In genomic region chrX:155070975-155071693, GRCh38 we compare ENCODE assay signal across 8 cellular contexts. TPM values are rescaled to one million over a fixed set of nuclear protein-coding genes. Genes with fewer than 3 reads are reported as not detected.
DNase-seq lines count a peak whose midpoint lies in the region; ATAC-seq, FAIRE-seq and TF ChIP-seq lines count a peak whose summit lies in the region.

BRCC3 (plus strand) TSS chrX:155071508; CDS start chrX:155071528, 20 bp downstream.
CMC4 (minus strand) TSS chrX:155071136; CDS start chrX:155064023, 7,113 bp downstream.
MTCP1 (minus strand) TSS chrX:155071136; CDS start chrX:155066010, 5,126 bp downstream.

- DNase-seq in GM18507 (ENCODE audit: extremely low spot score, insufficient read length, low read depth) (peak; percentile 65), NCI-H187 (lab: John Stamatoyannopoulos, UW) (peak; percentile 89 to 96), T-helper 22 cell (ENCODE audit: low read depth) (peak; percentile 65), astrocyte (ENCODE audit: low read depth) (peak; percentile 53), hippocampal formation (lab: John Stamatoyannopoulos, UW) (peak; percentile 51 to 77), retinal pigment epithelial cell (ENCODE audit: low read depth) (peak; percentile 38), cortex of kidney (lab: John Stamatoyannopoulos, UW) (no peak)

- peak within 1 kb of the TSS; percentile 93 for H3K4me2 ChIP-seq in astrocyte (ENCODE audit: low read length)

- H3K27me3 ChIP-seq in astrocyte (ENCODE audit: insufficient read depth, low read length) = no peaks in the 10 kb centered on the region

- peaks cover 7% of the 10 kb centered on the region for H3K4me1 Mint-ChIP-seq in astrocyte (ENCODE audit: low read depth, unreplicated experiment)

- TF ChIP-seq CTCF in astrocyte (IDR thresholded peaks at IDR 0.05; ENCODE audit: insufficient read depth, low read depth, low read length) = no peak
- TF ChIP-seq CTCF in retinal pigment epithelial cell (conservative IDR thresholded peaks at IDR 0.05; ENCODE audit: low read depth, low read length) = no peak

- peak; percentile 75 for ATAC-seq in HG02938 (IDR thresholded peaks at IDR 0.05; ENCODE audit: unreplicated experiment)

- H3K36me3 Mint-ChIP-seq in astrocyte (ENCODE audit: low read depth, unreplicated experiment) = no peaks in the 10 kb centered on the region

- H3K9me3 ChIP-seq in astrocyte (ENCODE audit: insufficient read depth, low read depth, low read length) = no peaks in the 10 kb centered on the region

- H3K9ac ChIP-seq in astrocyte (ENCODE audit: low read length) = peak within 1 kb of the TSS; percentile 90

- H3K36me3 ChIP-seq in astrocyte (ENCODE audit: insufficient read depth, low read length) = no peaks in the 10 kb centered on the region

- H2AFZ ChIP-seq in astrocyte (ENCODE audit: low read depth, low read length) = peak within 1 kb of the TSS; percentile 87

- H3K27me3 Mint-ChIP-seq in astrocyte (ENCODE audit: low read depth, unreplicated experiment) = no peaks in the 10 kb centered on the region

- no peaks in the 10 kb centered on the region for H4K20me1 ChIP-seq in astrocyte (ENCODE audit: insufficient read depth, low read length)

- peaks cover 13% of the 10 kb centered on the region for H3K4me1 ChIP-seq in astrocyte (ENCODE audit: insufficient read depth, low read length)

- peak within 1 kb of the TSS; percentile 72 for H3K27ac Mint-ChIP-seq in astrocyte (ENCODE audit: unreplicated experiment)

- H3K4me3 ChIP-seq in astrocyte (ENCODE audit: insufficient read depth, low read depth, low read length) (peak within 1 kb of the TSS; percentile 90), retinal pigment epithelial cell (ENCODE audit: low read length) (peak within 1 kb of the TSS; percentile 71)

- H3K79me2 ChIP-seq in astrocyte (ENCODE audit: insufficient read depth, low read length) = peaks cover 56% of the 10 kb centered on the region

- H3K9me3 Mint-ChIP-seq in astrocyte (ENCODE audit: unreplicated experiment) = no peaks in the 10 kb centered on the region

- H3K4me3 Mint-ChIP-seq in astrocyte (ENCODE audit: unreplicated experiment) = peak within 1 kb of the TSS; percentile 94

- FAIRE-seq in GM18507 (lab: Jason Lieb, UNC) (peak; percentile 69), astrocyte (lab: Jason Lieb, UNC) (no peak)

- peak within 1 kb of the TSS; percentile 78 for H3K27ac ChIP-seq in astrocyte (ENCODE audit: low read depth, low read length)

RNA-seq across cellular contexts. Expression of gene BRCC3, which starts in this region (rescaled TPM):
- total RNA-seq in astrocyte = 21.8 TPM in 2 replicates

RNA-seq across cellular contexts. Expression of gene CMC4, which starts in this region (rescaled TPM):
- 5.2 TPM in 2 replicates for total RNA-seq in astrocyte

RNA-seq across cellular contexts. Expression of gene MTCP1, which starts in this region (rescaled TPM):
- total RNA-seq in astrocyte = 8.9 and 9.1 TPM in 2 replicates
